ENCODE assay signal across 1 cellular context in the genomic region with DNA sequence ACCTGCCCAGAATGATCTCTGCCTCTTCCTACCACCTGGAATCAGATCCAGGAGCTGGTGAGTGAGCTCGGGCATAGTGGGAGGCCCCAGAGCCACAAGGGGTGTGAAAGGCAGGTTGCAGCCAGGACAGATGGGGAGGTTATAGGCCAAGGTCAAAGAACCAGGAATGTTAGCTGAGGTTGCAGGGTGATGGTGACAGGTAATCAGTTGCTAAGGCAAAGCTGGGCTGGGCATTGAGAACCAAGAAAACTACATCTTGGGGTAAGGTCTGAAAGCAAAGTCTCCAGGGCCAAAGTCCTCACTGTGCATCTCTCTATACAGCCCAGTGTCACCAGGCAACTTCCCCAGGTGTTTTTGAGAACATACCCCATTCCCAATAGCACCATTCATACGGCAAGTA.
TF ChIP-seq lines count a peak whose summit lies in the region.

No MANE protein-coding gene starts in this region.

TF ChIP-seq in HepG2, 621 proteins besides CTCF, POLR2A, EP300 and RAD21 (continued from another document):
- TF ChIP-seq, protein P1, sequence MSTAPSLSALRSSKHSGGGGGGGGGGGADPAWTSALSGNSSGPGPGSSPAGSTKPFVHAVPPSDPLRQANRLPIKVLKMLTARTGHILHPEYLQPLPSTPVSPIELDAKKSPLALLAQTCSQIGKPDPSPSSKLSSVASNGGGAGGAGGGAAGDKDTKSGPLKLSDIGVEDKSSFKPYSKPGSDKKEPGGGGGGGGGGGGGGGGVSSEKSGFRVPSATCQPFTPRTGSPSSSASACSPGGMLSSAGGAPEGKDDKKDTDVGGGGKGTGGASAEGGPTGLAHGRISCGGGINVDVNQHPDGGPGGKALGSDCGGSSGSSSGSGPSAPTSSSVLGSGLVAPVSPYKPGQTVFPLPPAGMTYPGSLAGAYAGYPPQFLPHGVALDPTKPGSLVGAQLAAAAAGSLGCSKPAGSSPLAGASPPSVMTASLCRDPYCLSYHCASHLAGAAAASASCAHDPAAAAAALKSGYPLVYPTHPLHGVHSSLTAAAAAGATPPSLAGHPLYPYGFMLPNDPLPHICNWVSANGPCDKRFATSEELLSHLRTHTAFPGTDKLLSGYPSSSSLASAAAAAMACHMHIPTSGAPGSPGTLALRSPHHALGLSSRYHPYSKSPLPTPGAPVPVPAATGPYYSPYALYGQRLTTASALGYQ (CRISPR knock-in tag; IDR thresholded peaks at IDR 0.05) = no peak
- no peak for TF ChIP-seq EED (CRISPR knock-in tag; IDR thresholded peaks at IDR 0.05)
- peak; percentile 49; the same call in 1 of the 2 replicates for TF ChIP-seq NR2F6 (IDR thresholded peaks at IDR 0.05)
- no peak for TF ChIP-seq NR2F6 (CRISPR knock-in tag; IDR thresholded peaks at IDR 0.05)
- TF ChIP-seq, protein P2, sequence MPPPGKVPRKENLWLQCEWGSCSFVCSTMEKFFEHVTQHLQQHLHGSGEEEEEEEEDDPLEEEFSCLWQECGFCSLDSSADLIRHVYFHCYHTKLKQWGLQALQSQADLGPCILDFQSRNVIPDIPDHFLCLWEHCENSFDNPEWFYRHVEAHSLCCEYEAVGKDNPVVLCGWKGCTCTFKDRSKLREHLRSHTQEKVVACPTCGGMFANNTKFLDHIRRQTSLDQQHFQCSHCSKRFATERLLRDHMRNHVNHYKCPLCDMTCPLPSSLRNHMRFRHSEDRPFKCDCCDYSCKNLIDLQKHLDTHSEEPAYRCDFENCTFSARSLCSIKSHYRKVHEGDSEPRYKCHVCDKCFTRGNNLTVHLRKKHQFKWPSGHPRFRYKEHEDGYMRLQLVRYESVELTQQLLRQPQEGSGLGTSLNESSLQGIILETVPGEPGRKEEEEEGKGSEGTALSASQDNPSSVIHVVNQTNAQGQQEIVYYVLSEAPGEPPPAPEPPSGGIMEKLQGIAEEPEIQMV (CRISPR knock-in tag; IDR thresholded peaks at IDR 0.05; ENCODE audit: low read depth) = no peak
- TF ChIP-seq, protein P3, sequence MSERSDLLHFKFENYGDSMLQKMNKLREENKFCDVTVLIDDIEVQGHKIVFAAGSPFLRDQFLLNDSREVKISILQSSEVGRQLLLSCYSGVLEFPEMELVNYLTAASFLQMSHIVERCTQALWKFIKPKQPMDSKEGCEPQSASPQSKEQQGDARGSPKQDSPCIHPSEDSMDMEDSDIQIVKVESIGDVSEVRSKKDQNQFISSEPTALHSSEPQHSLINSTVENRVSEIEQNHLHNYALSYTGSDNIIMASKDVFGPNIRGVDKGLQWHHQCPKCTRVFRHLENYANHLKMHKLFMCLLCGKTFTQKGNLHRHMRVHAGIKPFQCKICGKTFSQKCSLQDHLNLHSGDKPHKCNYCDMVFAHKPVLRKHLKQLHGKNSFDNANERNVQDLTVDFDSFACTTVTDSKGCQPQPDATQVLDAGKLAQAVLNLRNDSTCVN (CRISPR knock-in tag; IDR thresholded peaks at IDR 0.05; ENCODE audit: borderline replicate concordance) = no peak
- TF ChIP-seq ZNF792 (CRISPR knock-in tag; IDR thresholded peaks at IDR 0.05) = no peak
